14 cellular contexts compared by ENCODE assay signal in genomic region chr10:34731885-34732701, GRCh38.
DNase-seq lines count a peak whose midpoint lies in the region; ATAC-seq and TF ChIP-seq lines count a peak whose summit lies in the region.
"Had no signal": no experiment of that assay in that cellular context is flagged by ENCODE, and none has a peak within 500 bp of the region (broad histone marks: within the 10 kb centered on the region; RNA-seq: fewer than 3 reads in every experiment).

No MANE protein-coding gene starts in this region.

- WGBS in GM23248 (ENCODE audit: low coverage in 1 of 2, low lambda C conversion rate in 2 of 2, missing lambda C conversion rate in 2 of 2), 2 experiments = 47 to 50% methylated on average over 7 of the region's 7 CpGs
- WGBS in SK-N-SH (ENCODE audit: low lambda C conversion rate) = 43% methylated on average over 7 of the region's 7 CpGs

- H3K27ac ChIP-seq in GM23248 = peak overlapping the region; percentile 48; the same call in 1 of the 2 replicates
- H3K27ac ChIP-seq in SK-N-SH (ENCODE audit: low read depth in 2 of 2, low read length in 1 of 2) = peak overlapping the region; percentile 4 to 73; a peak in 3 of 4 replicates
- H3K27ac ChIP-seq in fibroblast of lung (ENCODE audit: insufficient read depth, low read length) = no peak overlapping the region
- H3K27ac ChIP-seq: dorsolateral prefrontal cortex had no signal

- in situ Hi-C loops in GM23248 (cut with MboI) = no loop called here

- CTCF ChIA-PET in SK-N-SH (lab: Yijun Ruan, JAX) = interaction anchor here (0.8 to 2.6 kb wide), 12 partner anchors 8 to 295 kb away, joined by 3 to 27 read pairs (median 4); partner anchors contain the start of gene PARD3

- H3K9me2 ChIP-seq in GM23248 (ENCODE audit: insufficient read depth) = no peaks in the 10 kb centered on the region
- no peaks in the 10 kb centered on the region for H3K9me2 ChIP-seq in SK-N-SH

- peak overlapping the region; percentile 10; the same call in 1 of the 2 replicates for H3K4me3 ChIP-seq in GM23248
- 0 out of 4 replicates have a peak overlapping the region, but pooled peaks of 1 of the 2 experiments have one; percentile 16 for H3K4me3 ChIP-seq in SK-N-SH (ENCODE audit: low read depth in 2 of 2, low read length in 1 of 2)
- H3K4me3 ChIP-seq in fibroblast of lung (replicated peaks in 1 of 4; ENCODE audit: control extremely low read depth in 1 of 4, insufficient read depth in 1 of 4, low read depth in 3 of 4, low read length in 4 of 4) = no peak overlapping the region
- H3K4me3 ChIP-seq: dorsolateral prefrontal cortex had no signal

- H3K4me1 ChIP-seq in GM23248 (ENCODE audit: insufficient read depth) (peaks cover 30% of the 10 kb centered on the region), SK-N-SH (ENCODE audit: control insufficient read depth in 1 of 2, insufficient read depth in 2 of 2, low read depth in 1 of 2, low read length in 1 of 2) (peaks cover 5 to 34% of the 10 kb centered on the region in 2 experiments; a peak in 3 of 4 replicates), fibroblast of lung (ENCODE audit: control insufficient read depth, extremely low read depth, insufficient read depth, low read length) (peaks cover 7% of the 10 kb centered on the region)

- ATAC-seq in GM18868 (IDR thresholded peaks at IDR 0.05; ENCODE audit: unreplicated experiment) (no peak), Right ventricle myocardium inferior (no peak)

- H2AFZ ChIP-seq in GM23248 (no peak overlapping the region), SK-N-SH (ENCODE audit: low read depth) (no peak overlapping the region), fibroblast of lung (ENCODE audit: low read length) (no peak overlapping the region)

- peak; percentile 74 for DNase-seq in GM23248
- no peak for DNase-seq in SK-N-SH
- DNase-seq in fibroblast of lung (ENCODE audit: low read depth in 2 of 2) = peak; percentile 60 to 81
- peak; percentile 78 for DNase-seq in renal cortical epithelial cell (ENCODE audit: low read depth)
- DNase-seq in DMS153 (lab: John Stamatoyannopoulos, UW) = no peak
- DNase-seq in Right ventricle myocardium inferior (ENCODE audit: missing footprints) = no peak
- no peak for DNase-seq in NCI-H2029 (lab: John Stamatoyannopoulos, UW)
- DNase-seq: activated CD4-positive, alpha-beta memory T cell treated with anti-CD3 and anti-CD28 coated beads for 36 hours; activated naive CD4-positive, alpha-beta T cell treated with anti-CD3 and anti-CD28 coated beads, Interleukin-2, amount 10 ng/mL, durations not matched to agents 7 days and 5 days; dorsolateral prefrontal cortex; GOT3; NCI-H187 treated with DMSO at 0.1 percent for 48 hours; retina had no signal

- H3K79me2 ChIP-seq in GM23248 (ENCODE audit: insufficient read depth) = peaks cover 65% of the 10 kb centered on the region
- peaks cover 79% of the 10 kb centered on the region for H3K79me2 ChIP-seq in SK-N-SH (ENCODE audit: insufficient read depth)
- no peaks in the 10 kb centered on the region for H3K79me2 ChIP-seq in fibroblast of lung (ENCODE audit: control insufficient read depth, insufficient read depth, low read length)

- TF ChIP-seq CTCF in SK-N-SH (IDR thresholded peaks at IDR 0.05) = no peak
- TF ChIP-seq CTCF in fibroblast of lung (conservative IDR thresholded peaks at IDR 0.05 in 1 of 2, IDR thresholded peaks at IDR 0.05 in 1 of 2; ENCODE audit: low read depth in 1 of 2, low read length in 2 of 2) = no peak

- H3K36me3 ChIP-seq in GM23248 (ENCODE audit: low read depth) (no peaks in the 10 kb centered on the region), SK-N-SH (replicated peaks in 1 of 2; ENCODE audit: control insufficient read depth in 1 of 2, insufficient read depth in 2 of 2, low read length in 1 of 2) (no peaks in the 10 kb centered on the region), fibroblast of lung (ENCODE audit: control insufficient read depth, insufficient read depth, low read length) (no peaks in the 10 kb centered on the region)

- intact Hi-C loops in Right ventricle myocardium inferior (cut with DNase I) = no loop called here

- TF ChIP-seq RAD21 in SK-N-SH (IDR thresholded peaks at IDR 0.05; ENCODE audit: low read length) = no peak

- no peaks in the 10 kb centered on the region for H3K27me3 ChIP-seq in GM23248 (replicated peaks; ENCODE audit: insufficient read depth)
- H3K27me3 ChIP-seq in SK-N-SH (ENCODE audit: insufficient read depth) = no peaks in the 10 kb centered on the region
- H3K27me3 ChIP-seq in fibroblast of lung (ENCODE audit: control insufficient read depth, insufficient read depth, low read length) = no peaks in the 10 kb centered on the region
- H3K27me3 ChIP-seq: dorsolateral prefrontal cortex had no signal

- H4K20me1 ChIP-seq in GM23248 (ENCODE audit: insufficient read depth) (no peaks in the 10 kb centered on the region), SK-N-SH (ENCODE audit: insufficient read depth) (peaks cover 11% of the 10 kb centered on the region), fibroblast of lung (ENCODE audit: control insufficient read depth, extremely low read depth, insufficient read depth, low read length) (no peaks in the 10 kb centered on the region)

- H3F3A ChIP-seq in GM23248 (ENCODE audit: insufficient read depth) (peaks cover 29% of the 10 kb centered on the region), SK-N-SH (replicated peaks; ENCODE audit: insufficient read depth) (peaks cover 33% of the 10 kb centered on the region)

- peak in 1 of 2 experiments; percentile 80; a peak in 1 of 4 replicates for TF ChIP-seq EP300 in SK-N-SH (IDR thresholded peaks at IDR 0.05; ENCODE audit: borderline replicate concordance in 1 of 2, low read depth in 1 of 2, low read length in 1 of 2)

- H3K4me2 ChIP-seq in GM23248 (ENCODE audit: unreplicated experiment) = peak overlapping the region; percentile 39
- H3K4me2 ChIP-seq in SK-N-SH = peak overlapping the region; percentile 8
- H3K4me2 ChIP-seq in fibroblast of lung (ENCODE audit: extremely low read depth, insufficient read depth, low read length) = peak overlapping the region; percentile 44

- H3K9ac ChIP-seq in GM23248 (no peak overlapping the region), SK-N-SH (no peak overlapping the region), fibroblast of lung (ENCODE audit: insufficient read depth, low read length) (no peak overlapping the region)

- POLR2A ChIA-PET in SK-N-SH (lab: Yijun Ruan, JAX) = no interaction called here

- no peaks in the 10 kb centered on the region for H3K9me3 ChIP-seq in GM23248 (ENCODE audit: low read depth)
- H3K9me3 ChIP-seq in SK-N-SH = no peaks in the 10 kb centered on the region
- H3K9me3 ChIP-seq in fibroblast of lung (ENCODE audit: control insufficient read depth, insufficient read depth, low read depth, low read length) = no peaks in the 10 kb centered on the region

TF ChIP-seq in SK-N-SH, 30 proteins besides CTCF, POLR2A, EP300 and RAD21:
- TF ChIP-seq NFIC (IDR thresholded peaks at IDR 0.05; ENCODE audit: borderline replicate concordance) (peak; percentile 75), FOSL2 (IDR thresholded peaks at IDR 0.05; ENCODE audit: borderline replicate concordance, low read depth) (peak; percentile 81; the same call in 1 of the 2 replicates), POLR2AphosphoS5 (IDR thresholded peaks at IDR 0.05; ENCODE audit: low read depth, low read length) (no peak), TEAD4 (IDR thresholded peaks at IDR 0.05; ENCODE audit: borderline replicate concordance, insufficient read depth) (0 out of 2 replicates have a peak, but pooled peaks have one; percentile 68), RXRA (IDR thresholded peaks at IDR 0.05; ENCODE audit: borderline replicate concordance, low read depth) (peak; percentile 44; the same call in 1 of the 2 replicates), JUND (IDR thresholded peaks at IDR 0.05) (peak; percentile 88), ZBTB33 (IDR thresholded peaks at IDR 0.05; ENCODE audit: borderline replicate concordance, low read depth) (0 out of 2 replicates have a peak, but pooled peaks have one; percentile 48), PBX3 (IDR thresholded peaks at IDR 0.05) (peak; percentile 95), TCF12 (IDR thresholded peaks at IDR 0.05) (peak; percentile 81), ELF1 (IDR thresholded peaks at IDR 0.05) (no peak), CHD2 (IDR thresholded peaks at IDR 0.05; ENCODE audit: low read length, partially characterized antibody) (no peak), MXI1 (IDR thresholded peaks at IDR 0.05; ENCODE audit: low read depth, low read length) (no peak), SMC3 (IDR thresholded peaks at IDR 0.05; ENCODE audit: low read depth, low read length) (no peak)

Comparison
In these comparisons a context has a peak if more than half of its experiments do, and no peak if none do; other contexts are left out.
1. DNase-seq: peak in GM23248 (single experiment), fibroblast of lung (2 of 2) and renal cortical epithelial cell (single experiment); none in SK-N-SH (single experiment), DMS153 (single experiment), Right ventricle myocardium inferior (single experiment) and NCI-H2029 (single experiment).
2. Peak in every context shown above with its lines, with median percentiles within 50 percentile points of each other: H3K4me2 ChIP-seq.